ENCODE assay signal across 9 cellular contexts in genomic region chr17:74432484-74433391, GRCh38. TPM values are rescaled to one million over a fixed set of nuclear protein-coding genes. Genes with fewer than 3 reads are reported as not detected.
DNase-seq lines count a peak whose midpoint lies in the region; ATAC-seq and TF ChIP-seq lines count a peak whose summit lies in the region.
"Had no signal": no experiment of that assay in that cellular context is flagged by ENCODE, and none has a peak within 500 bp of the region (broad histone marks: within the 10 kb centered on the region; RNA-seq: fewer than 3 reads in every experiment).

No MANE protein-coding gene starts in this region.

- peaks cover 34% of the 10 kb centered on the region for H3K4me1 Mint-ChIP-seq in GM23338
- peaks cover 7% of the 10 kb centered on the region for H3K4me1 Mint-ChIP-seq in activated naive CD8-positive, alpha-beta T cell treated with anti-CD3 and anti-CD28 coated beads for 36 hours

- no peak overlapping the region for H3K27ac Mint-ChIP-seq in GM23338
- no peak overlapping the region for H3K27ac Mint-ChIP-seq in activated naive CD8-positive, alpha-beta T cell treated with anti-CD3 and anti-CD28 coated beads for 36 hours

- H3K9me3 Mint-ChIP-seq in GM23338: no peaks in the 10 kb centered on the region; the same call in 2 of the 3 replicates
- H3K9me3 Mint-ChIP-seq in activated naive CD8-positive, alpha-beta T cell treated with anti-CD3 and anti-CD28 coated beads for 36 hours: peaks cover 1% of the 10 kb centered on the region

- peak overlapping the region; percentile 54; the same call in 1 of the 2 replicates for H3K9ac ChIP-seq in iPS-20b (ENCODE audit: low read depth, low read length)

- H4K20me1 ChIP-seq in GM23338 (replicated peaks; ENCODE audit: insufficient read depth): no peaks in the 10 kb centered on the region; the same call in 1 of the 2 replicates

- no peaks in the 10 kb centered on the region for H3K9me3 ChIP-seq in iPS-20b (ENCODE audit: insufficient read depth, low read depth, low read length)

- H3K27me3 ChIP-seq in GM23338 (ENCODE audit: insufficient read depth): peaks cover 44% of the 10 kb centered on the region
- peaks cover 66% of the 10 kb centered on the region for H3K27me3 ChIP-seq in iPS-20b (ENCODE audit: insufficient read depth, low read length)

- peak; percentile 4 for ATAC-seq in GM23338
- ATAC-seq in HG03280 (IDR thresholded peaks at IDR 0.05; ENCODE audit: unreplicated experiment): no peak
- ATAC-seq in HG02571 (IDR thresholded peaks at IDR 0.05; ENCODE audit: unreplicated experiment): no peak
- no peak for ATAC-seq in GM18517 (IDR thresholded peaks at IDR 0.05; ENCODE audit: unreplicated experiment)

- no peaks in the 10 kb centered on the region for H3K9me2 ChIP-seq in GM23338 (ENCODE audit: insufficient read depth)

- peak overlapping the region; percentile 43; the same call in 1 of the 2 replicates for H2AFZ ChIP-seq in GM23338

- H3K4me3 ChIP-seq in GM23338: peak overlapping the region; percentile 87
- peak overlapping the region; percentile 72 for H3K4me3 ChIP-seq in iPS-20b (ENCODE audit: low read length)
- H3K4me3 ChIP-seq in skin epidermis: peak overlapping the region; percentile 32 to 53 (median 40)

- H3K36me3 ChIP-seq in GM23338 (ENCODE audit: insufficient read depth) (no peaks in the 10 kb centered on the region), iPS-20b (ENCODE audit: insufficient read depth, low read depth, low read length) (no peaks in the 10 kb centered on the region)

- H3F3A ChIP-seq in GM23338 (replicated peaks; ENCODE audit: low read depth): 0 out of 2 replicates have a peak, but pooled peaks cover 9% of the 10 kb centered on the region

- H3K27me3 Mint-ChIP-seq in GM23338 (ENCODE audit: insufficient read depth, low read depth, poor library complexity): peaks cover 37% of the 10 kb centered on the region
- H3K27me3 Mint-ChIP-seq in activated naive CD8-positive, alpha-beta T cell treated with anti-CD3 and anti-CD28 coated beads for 36 hours: peaks cover 58% of the 10 kb centered on the region

- TF ChIP-seq CTCF in GM23338 (conservative IDR thresholded peaks at IDR 0.05; ENCODE audit: low read depth in 2 of 2): no peak

- peak overlapping the region; percentile 95 for H3K4me2 ChIP-seq in GM23338

- peak; percentile 73 for DNase-seq in GM23338 (ENCODE audit: low spot score)
- DNase-seq in activated naive CD8-positive, alpha-beta T cell treated with anti-CD3 and anti-CD28 coated beads for 36 hours: no peak
- DNase-seq in MV-4-11 (lab: John Stamatoyannopoulos, UW): no peak

- H3K36me3 Mint-ChIP-seq in GM23338 (ENCODE audit: low read depth): no peaks in the 10 kb centered on the region
- H3K36me3 Mint-ChIP-seq in activated naive CD8-positive, alpha-beta T cell treated with anti-CD3 and anti-CD28 coated beads for 36 hours: no peaks in the 10 kb centered on the region

- H3K27ac ChIP-seq in GM23338 (ENCODE audit: low read depth) (no peak overlapping the region), iPS-20b (ENCODE audit: low read length) (no peak overlapping the region), skin epidermis (peak overlapping the region in 18 of 21 experiments; percentile 29 to 91 (median 75))

- peaks cover 20% of the 10 kb centered on the region for H3K4me1 ChIP-seq in GM23338 (ENCODE audit: insufficient read depth)
- peaks cover 13% of the 10 kb centered on the region; the same call in 1 of the 2 replicates for H3K4me1 ChIP-seq in iPS-20b (ENCODE audit: insufficient read depth, low read length)

- H3K79me2 ChIP-seq in GM23338 (replicated peaks; ENCODE audit: insufficient read depth): no peaks in the 10 kb centered on the region; the same call in none of the 2 replicates

- peak overlapping the region; percentile 79 for H3K4me3 Mint-ChIP-seq in GM23338
- peak overlapping the region; percentile 37 for H3K4me3 Mint-ChIP-seq in activated naive CD8-positive, alpha-beta T cell treated with anti-CD3 and anti-CD28 coated beads for 36 hours

TF ChIP-seq in GM23338, 12 proteins besides CTCF, POLR2A, EP300 and RAD21:
- TF ChIP-seq EZH2 (IDR thresholded peaks at IDR 0.05; ENCODE audit: low read depth, unreplicated experiment): no peak
- peak; percentile 12; the same call in 1 of the 2 replicates for TF ChIP-seq POLR2AphosphoS5 (IDR thresholded peaks at IDR 0.05; ENCODE audit: low read depth)
- no peak for TF ChIP-seq CREB1 (CRISPR knock-in tag; IDR thresholded peaks at IDR 0.05; ENCODE audit: low read depth)

RNA-seq across cellular contexts. Expression of gene GPRC5C, which starts 0.8 kb away (rescaled TPM):
- total RNA-seq in GM23338 (2014; rRNA removed; shearing (Covaris generic)): 20.7 and 22.4 TPM in 2 replicates
- 8.9 and 9.0 TPM in 2 replicates for polyA plus RNA-seq in GM23338 (2016; fragmentation: Nextera tagmentation; extraction: Ambion mirVana)
- 1 to 10 TPM in 1 of 2 experiments, under 1 TPM in 1; 0.66 to 2.1 TPM for total RNA-seq in activated naive CD8-positive, alpha-beta T cell treated with anti-CD3 and anti-CD28 coated beads for 36 hours
- total RNA-seq: myocyte had no signal

RNA-seq across cellular contexts. Expression of gene CD300A, which starts 33.7 kb away (rescaled TPM):
- total RNA-seq in GM23338 (2014; rRNA removed; shearing (Covaris generic)): 0.45 and 0.70 TPM in 2 replicates
- 0.37 and 0.54 TPM in 2 replicates for polyA plus RNA-seq in GM23338 (2016; fragmentation: Nextera tagmentation; extraction: Ambion mirVana)
- 1 to 10 TPM; 4.4 to 5.6 TPM for total RNA-seq in activated naive CD8-positive, alpha-beta T cell treated with anti-CD3 and anti-CD28 coated beads for 36 hours
- total RNA-seq: myocyte had no signal

Comparison
In these comparisons a context has a peak if more than half of its experiments do, and no peak if none do; other contexts are left out.
1. H3K27ac ChIP-seq: peak in skin epidermis (18 of 21); none in GM23338 (single experiment) and iPS-20b (single experiment).
2. Peak in every context shown above with its lines, with median percentiles within 50 percentile points of each other: H3K4me3 ChIP-seq.